In the genomic region with DNA sequence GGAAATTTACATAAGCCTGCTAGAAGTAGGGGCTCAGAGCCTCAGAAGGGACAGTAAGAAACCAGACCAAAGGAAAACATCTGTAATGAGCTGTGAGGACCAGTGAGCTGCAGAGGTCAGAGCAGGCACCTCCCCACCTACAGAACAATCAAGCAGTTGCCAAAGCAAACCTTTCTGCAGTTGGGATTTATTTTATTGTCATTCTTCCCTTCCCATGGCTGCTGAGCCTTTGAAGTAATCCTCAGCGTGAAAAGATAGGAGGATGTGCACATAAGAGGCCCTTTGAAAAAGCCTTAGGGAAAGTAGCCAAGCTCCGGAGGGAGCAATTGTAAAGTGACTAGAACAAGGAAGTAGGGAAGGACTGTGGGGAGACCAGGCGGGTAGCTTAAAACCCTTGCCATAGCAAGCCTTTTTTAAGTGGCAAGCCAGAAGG, we compare ENCODE assay signal across 1 cellular context.
TF ChIP-seq lines count a peak whose summit lies in the region.

No MANE protein-coding gene starts in this region.

TF ChIP-seq in H1, 55 proteins besides CTCF, POLR2A, EP300 and RAD21:
- no peak for TF ChIP-seq ASH2L (IDR thresholded peaks at IDR 0.05; ENCODE audit: low read length)
- TF ChIP-seq BACH1 (IDR thresholded peaks at IDR 0.05; ENCODE audit: low read length) = no peak
- TF ChIP-seq BCL11A (IDR thresholded peaks at IDR 0.05; ENCODE audit: low read depth in 2 of 2, low read length in 2 of 2) = no peak
- no peak for TF ChIP-seq TAF1 (IDR thresholded peaks at IDR 0.05; ENCODE audit: low read depth, low read length)
- TF ChIP-seq POLR2AphosphoS5 (IDR thresholded peaks at IDR 0.05; ENCODE audit: low read depth, low read length) = no peak
